Comparison of ENCODE assay signal across 29 cellular contexts in the genomic region with DNA sequence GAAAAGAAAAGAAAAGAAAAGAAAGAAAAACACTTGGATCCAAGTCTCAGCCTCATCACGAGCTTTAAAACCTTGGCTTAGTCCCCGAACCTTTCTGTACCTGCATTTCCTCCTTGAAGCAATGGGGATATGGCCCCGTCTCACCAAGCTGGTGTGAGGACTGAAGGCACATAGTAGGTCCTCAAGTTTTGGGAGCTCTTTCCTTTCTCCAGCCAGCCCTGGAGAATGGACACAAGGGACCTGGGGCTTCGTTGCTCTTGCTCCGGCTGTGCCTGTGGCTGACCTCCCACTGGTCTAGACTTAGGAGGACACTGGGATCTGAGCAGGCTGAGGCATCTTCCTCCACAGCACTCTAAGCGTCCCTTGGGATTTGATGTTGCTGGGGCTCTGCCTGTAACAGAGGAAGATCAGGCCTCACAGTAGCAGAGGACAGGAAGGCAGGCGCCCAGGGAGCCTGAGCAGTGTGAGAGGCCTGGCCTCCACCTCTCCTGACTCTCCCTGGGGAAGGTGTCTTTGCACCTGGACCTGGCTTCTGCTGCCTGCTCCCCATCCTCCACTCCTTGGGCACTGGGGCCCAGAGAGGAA. TPM values are rescaled to one million over a fixed set of nuclear protein-coding genes. Genes with fewer than 3 reads are reported as not detected.
DNase-seq lines count a peak whose midpoint lies in the region; ATAC-seq and TF ChIP-seq lines count a peak whose summit lies in the region.
"Had no signal": no experiment of that assay in that cellular context is flagged by ENCODE, and none has a peak within 500 bp of the region (broad histone marks: within the 10 kb centered on the region; RNA-seq: fewer than 3 reads in every experiment).

No MANE protein-coding gene starts in this region.

- intact Hi-C loops in Right ventricle myocardium inferior (cut with DNase I): no loop called here

- POLR2A ChIA-PET in activated CD4-positive, alpha-beta T cell treated with anti-CD3 and anti-CD28 coated beads, Interleukin-2, amount 10 ng/mL, durations not matched to agents 7 days and 5 days (lab: Charles Lee): no interaction called here

- CTCF ChIA-PET in activated CD4-positive, alpha-beta T cell treated with anti-CD3 and anti-CD28 coated beads, Interleukin-2, amount 10 ng/mL, durations not matched to agents 7 days and 5 days (lab: Charles Lee): no interaction called here

- H3K36me3 ChIP-seq in right atrium auricular region: no peaks in the 10 kb centered on the region
- H3K36me3 ChIP-seq: heart right ventricle, right lobe of liver, upper lobe of left lung had no signal

- H3K36me3 Mint-ChIP-seq in activated CD4-positive, alpha-beta T cell treated with anti-CD3 and anti-CD28 coated beads, Interleukin-2, amount 10 ng/mL, durations not matched to agents 7 days and 5 days (ENCODE audit: low read depth): no peaks in the 10 kb centered on the region
- H3K36me3 Mint-ChIP-seq: activated naive CD4-positive, alpha-beta T cell treated with anti-CD3 and anti-CD28 coated beads, Interleukin-2, amount 50 U/mL, for 24 hours; naive thymus-derived CD8-positive, alpha-beta T cell had no signal

- ATAC-seq in Right ventricle myocardium inferior (no peak), GM21723 (IDR thresholded peaks at IDR 0.05; ENCODE audit: unreplicated experiment) (no peak)
- ATAC-seq: left lobe of liver; naive thymus-derived CD8-positive, alpha-beta T cell; right lobe of liver had no signal

- H3K27me3 Mint-ChIP-seq in activated CD4-positive, alpha-beta T cell treated with anti-CD3 and anti-CD28 coated beads, Interleukin-2, amount 10 ng/mL, durations not matched to agents 7 days and 5 days: no peaks in the 10 kb centered on the region
- H3K27me3 Mint-ChIP-seq: activated naive CD4-positive, alpha-beta T cell treated with anti-CD3 and anti-CD28 coated beads, Interleukin-2, amount 50 U/mL, for 24 hours had no signal

- no peak for TF ChIP-seq CTCF in right atrium auricular region (IDR thresholded peaks at IDR 0.05)

- no peaks in the 10 kb centered on the region for H3K9me3 Mint-ChIP-seq in activated CD4-positive, alpha-beta T cell treated with anti-CD3 and anti-CD28 coated beads, Interleukin-2, amount 10 ng/mL, durations not matched to agents 7 days and 5 days
- H3K9me3 Mint-ChIP-seq: activated naive CD4-positive, alpha-beta T cell treated with anti-CD3 and anti-CD28 coated beads, Interleukin-2, amount 50 U/mL, for 24 hours; CD4-positive, alpha-beta T cell; naive thymus-derived CD8-positive, alpha-beta T cell had no signal

- H3K27ac ChIP-seq in right atrium auricular region: no peak overlapping the region
- H3K27ac ChIP-seq: heart right ventricle, parathyroid adenoma, right lobe of liver, upper lobe of left lung had no signal

- no peaks in the 10 kb centered on the region for H3K27me3 ChIP-seq in right atrium auricular region
- H3K27me3 ChIP-seq: dorsolateral prefrontal cortex, heart right ventricle, right lobe of liver, upper lobe of left lung had no signal

- DNase-seq in Right ventricle myocardium inferior (ENCODE audit: missing footprints): peak; percentile 13
- DNase-seq in right atrium auricular region (ENCODE audit: low spot score): no peak
- DNase-seq in NCI-H526 (lab: John Stamatoyannopoulos, UW): peak; percentile 71 to 85
- DNase-seq in hepatic stellate cell (ENCODE audit: low spot score): peak; percentile 75
- no peak for DNase-seq in activated CD4-positive, alpha-beta T cell treated with anti-CD3 and anti-CD28 coated beads, Interleukin-2, amount 10 ng/mL, durations not matched to agents 7 days and 5 days
- no peak for DNase-seq in NCI-H1092 treated with DMSO at 0.1 percent for 48 hours (lab: John Stamatoyannopoulos, UW)
- DNase-seq: CD4-positive, alpha-beta T cell; central memory CD4-positive, alpha-beta T cell; DMS53; GF-D8; heart right ventricle; KG1; NCI-H2081; NCI-H524 treated with DMSO at 0.1 percent for 48 hours; SHP77 treated with DMSO at 0.1 percent for 48 hours; stimulated activated CD4-positive, alpha-beta T cell treated with anti-CD3 and anti-CD28 coated beads, Interleukin-15, amount 100 ng/mL, for 24 hours; stimulated activated CD8-positive, alpha-beta memory T cell treated with anti-CD3 and anti-CD28 coated beads, Interleukin-4, amount 100 ng/mL, for 48 hours; upper lobe of left lung had no signal

- no peak overlapping the region for H3K4me3 ChIP-seq in right atrium auricular region
- H3K4me3 ChIP-seq: heart right ventricle, right lobe of liver, upper lobe of left lung had no signal

- no peaks in the 10 kb centered on the region for H3K9me3 ChIP-seq in right atrium auricular region
- H3K9me3 ChIP-seq: heart right ventricle, right lobe of liver, upper lobe of left lung had no signal

- no peak overlapping the region for H3K27ac Mint-ChIP-seq in activated CD4-positive, alpha-beta T cell treated with anti-CD3 and anti-CD28 coated beads, Interleukin-2, amount 10 ng/mL, durations not matched to agents 7 days and 5 days
- H3K27ac Mint-ChIP-seq: activated naive CD4-positive, alpha-beta T cell treated with anti-CD3 and anti-CD28 coated beads, Interleukin-2, amount 50 U/mL, for 24 hours; CD4-positive, alpha-beta T cell; naive thymus-derived CD8-positive, alpha-beta T cell had no signal

- peaks cover 0 to 6% of the 10 kb centered on the region in 2 donors for H3K4me1 ChIP-seq in right atrium auricular region
- H3K4me1 ChIP-seq: heart right ventricle, parathyroid adenoma, upper lobe of left lung had no signal

- H3K4me1 Mint-ChIP-seq in activated CD4-positive, alpha-beta T cell treated with anti-CD3 and anti-CD28 coated beads, Interleukin-2, amount 10 ng/mL, durations not matched to agents 7 days and 5 days: no peaks in the 10 kb centered on the region
- H3K4me1 Mint-ChIP-seq: activated naive CD4-positive, alpha-beta T cell treated with anti-CD3 and anti-CD28 coated beads, Interleukin-2, amount 50 U/mL, for 24 hours; naive thymus-derived CD8-positive, alpha-beta T cell had no signal

- H3K4me3 Mint-ChIP-seq in activated CD4-positive, alpha-beta T cell treated with anti-CD3 and anti-CD28 coated beads, Interleukin-2, amount 10 ng/mL, durations not matched to agents 7 days and 5 days: no peak overlapping the region
- H3K4me3 Mint-ChIP-seq: activated naive CD4-positive, alpha-beta T cell treated with anti-CD3 and anti-CD28 coated beads, Interleukin-2, amount 50 U/mL, for 24 hours; CD4-positive, alpha-beta T cell; naive thymus-derived CD8-positive, alpha-beta T cell had no signal

RNA-seq across cellular contexts. Expression of a gene that starts 32.8 kb away (rescaled TPM):
- total RNA-seq in Right ventricle myocardium inferior: not detected
- total RNA-seq in right atrium auricular region: not detected
- total RNA-seq in activated CD4-positive, alpha-beta T cell treated with anti-CD3 and anti-CD28 coated beads, Interleukin-2, amount 10 ng/mL, durations not matched to agents 7 days and 5 days: not detected
- total RNA-seq: activated CD8-positive, alpha-beta memory T cell treated with anti-CD3 and anti-CD28 coated beads for 36 hours; aorta; CD4-positive, alpha-beta T cell; endothelial cell of umbilical vein; left lobe of liver; mesenteric fat pad; naive thymus-derived CD8-positive, alpha-beta T cell; right lobe of liver; upper lobe of left lung had no signal

RNA-seq across cellular contexts. Expression of a gene that starts 48.0 kb away (rescaled TPM):
- 0.27 TPM for total RNA-seq in Right ventricle myocardium inferior
- total RNA-seq in right atrium auricular region: not detected
- not detected for total RNA-seq in activated CD4-positive, alpha-beta T cell treated with anti-CD3 and anti-CD28 coated beads, Interleukin-2, amount 10 ng/mL, durations not matched to agents 7 days and 5 days
- total RNA-seq: activated CD8-positive, alpha-beta memory T cell treated with anti-CD3 and anti-CD28 coated beads for 36 hours; aorta; CD4-positive, alpha-beta T cell; endothelial cell of umbilical vein; left lobe of liver; mesenteric fat pad; naive thymus-derived CD8-positive, alpha-beta T cell; right lobe of liver; upper lobe of left lung had no signal

Comparison
In these comparisons a context has a peak if more than half of its experiments do, and no peak if none do; other contexts are left out.
1. DNase-seq: peak in Right ventricle myocardium inferior (single experiment), NCI-H526 (2 of 2) and hepatic stellate cell (single experiment); none in right atrium auricular region (single experiment), activated CD4-positive, alpha-beta T cell treated with anti-CD3 and anti-CD28 coated beads, Interleukin-2, amount 10 ng/mL, durations not matched to agents 7 days and 5 days (single experiment) and NCI-H1092 treated with DMSO at 0.1 percent for 48 hours (single experiment).